Comparison of ENCODE assay signal across 8 cellular contexts in the genomic region with DNA sequence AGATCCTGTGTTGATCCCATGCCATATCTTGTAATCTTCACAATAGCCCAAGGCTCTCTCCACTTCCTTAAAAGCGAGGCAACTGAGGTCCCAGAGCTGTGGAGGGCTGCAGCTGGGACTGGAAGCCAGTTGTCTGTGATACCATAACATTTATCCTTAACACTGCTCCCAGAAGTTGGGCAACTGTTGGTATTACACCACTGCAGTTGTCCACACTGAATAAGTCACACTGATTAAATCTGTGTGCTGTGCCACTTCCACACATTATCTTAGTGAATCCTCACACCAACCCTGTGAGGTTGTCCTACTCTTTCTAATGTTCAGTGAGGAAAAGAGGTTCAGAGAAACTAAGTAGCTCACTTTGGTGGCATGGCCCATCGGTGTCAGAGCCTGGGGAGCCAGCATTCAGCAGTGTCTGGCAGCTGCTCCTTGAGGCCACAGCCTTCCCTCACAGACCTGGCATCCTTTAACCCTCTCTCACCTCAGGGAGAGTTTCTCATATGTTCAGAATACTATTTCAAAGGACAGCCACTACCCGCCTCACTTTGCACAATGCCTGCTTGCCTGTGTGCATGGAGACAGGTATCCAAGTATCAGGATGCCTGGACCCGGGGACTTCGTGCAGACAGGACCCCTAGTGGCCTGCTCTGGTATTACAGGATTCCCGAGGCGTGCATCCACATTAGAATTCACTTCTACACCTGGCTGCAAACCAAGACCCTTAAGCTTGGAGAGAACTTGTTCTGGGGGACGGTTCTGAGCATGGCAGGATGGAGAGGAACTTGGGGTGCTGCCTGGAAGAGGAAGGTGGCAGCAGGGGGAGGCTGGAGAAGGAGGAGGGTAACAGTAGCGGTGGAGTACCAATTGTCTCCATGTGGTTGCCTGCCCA.
DNase-seq lines count a peak whose midpoint lies in the region; ATAC-seq, FAIRE-seq and TF ChIP-seq lines count a peak whose summit lies in the region.

No MANE protein-coding gene starts in this region.

- RAD21 ChIA-PET in GM12878 (lab: Charles Lee; ENCODE audit: unreplicated experiment), result interaction anchor here (0.6 to 3.2 kb wide), 6 partner anchors 110 to 291 kb away, joined by 3 to 18 read pairs (median 3); a partner anchor contains a TSS

- H4K20me1 ChIP-seq in Karpas-422 (ENCODE audit: insufficient read depth, low read depth, low read length) (no peaks in the 10 kb centered on the region), GM12878 (ENCODE audit: control insufficient read depth, insufficient read depth) (no peaks in the 10 kb centered on the region)

- H3K9ac ChIP-seq in Karpas-422 (ENCODE audit: low read length) (no peak overlapping the region), GM12878 (ENCODE audit: control insufficient read depth, insufficient read depth, low read length) (no peak overlapping the region)

- H3K4me3 ChIP-seq in Karpas-422 (ENCODE audit: low read length) (no peak overlapping the region), GM12878 (no peak overlapping the region)

- no peak overlapping the region for H3K27ac ChIP-seq in Karpas-422 (ENCODE audit: low read length)
- H3K27ac ChIP-seq in GM12878 (ENCODE audit: control insufficient read depth, insufficient read depth), result no peak overlapping the region

- TF ChIP-seq POLR2A in GM12878 (IDR thresholded peaks at IDR 0.05; ENCODE audit: low read depth, low read length), result no peak

- no peak for TF ChIP-seq EP300 in GM12878 (IDR thresholded peaks at IDR 0.05; ENCODE audit: borderline replicate concordance in 1 of 2, control insufficient read depth in 1 of 2, low read depth in 2 of 2, low read length in 2 of 2)

- peak; percentile 87 to 96 (median 91) for TF ChIP-seq CTCF in GM12878 (IDR thresholded peaks at IDR 0.05 in 2 of 3, conservative IDR thresholded peaks at IDR 0.05 in 1 of 3; ENCODE audit: control insufficient read depth in 2 of 3, extremely low read depth in 1 of 3, insufficient read depth in 1 of 3, low read depth in 3 of 3, low read length in 3 of 3)

- intact Hi-C loops in GM12878 (cut with micrococcal nuclease; ENCODE audit: unreplicated experiment), result loop anchor here (1.0 to 10.0 kb wide), 4 partner anchors 117 to 313 kb away; a partner anchor contains a TSS

- FAIRE-seq in GM12878 (lab: Jason Lieb, UNC), result peak; percentile 75

- H3K36me3 ChIP-seq in Karpas-422 (ENCODE audit: insufficient read depth, low read length), result no peaks in the 10 kb centered on the region
- H3K36me3 ChIP-seq in GM12878 (ENCODE audit: control insufficient read depth in 2 of 2, insufficient read depth in 2 of 2, low read length in 1 of 2), result no peaks in the 10 kb centered on the region; a peak in 1 of 4 replicates

- peak; percentile 90 for ATAC-seq in SK-N-SH treated with all-trans-retinoic acid at 6 μM for 48 hours
- peak; percentile 80 for ATAC-seq in GM12878
- no peak for ATAC-seq in GM18519 (IDR thresholded peaks at IDR 0.05; ENCODE audit: low FRiP score, unreplicated experiment)

- H3K9me2 ChIP-seq in Karpas-422 (replicated peaks; ENCODE audit: insufficient read depth, low read length), result no peaks in the 10 kb centered on the region

- DNase-seq in G401 (ENCODE audit: low spot score), result peak; percentile 51
- peak; percentile 68 for DNase-seq in Karpas-422
- no peak for DNase-seq in GM12878 (ENCODE audit: low read depth, low spot score)
- peak; percentile 86 for DNase-seq in iPS-NIHi7 (ENCODE audit: extremely low spot score)
- peak; percentile 16 to 44 for DNase-seq in stimulated activated CD4-positive, alpha-beta T cell treated with anti-CD3 and anti-CD28 coated beads, Interleukin-12 subunit alpha, Interleukin-12 subunit beta, amount 100 ng/mL, for 24 hours (ENCODE audit: low read depth in 2 of 2)
- DNase-seq in GF-D8 (lab: John Stamatoyannopoulos, UW), result no peak

- CTCF ChIA-PET in GM12878 (lab: Yijun Ruan, JAX), result interaction anchor here (0.5 to 4.7 kb wide), 54 partner anchors 8 to 544 kb away, joined by 3 to 48 read pairs (median 4); a partner anchor contains a TSS

- TF ChIP-seq RAD21 in GM12878 (IDR thresholded peaks at IDR 0.05; ENCODE audit: insufficient read depth, low read depth, low read length), result peak; percentile 72

- SMC1A ChIA-PET in GM12878 (lab: Charles Lee; ENCODE audit: uncharacterized antibody, unreplicated experiment), result interaction anchor here (0.7 to 3.4 kb wide), 18 partner anchors 8 to 300 kb away, joined by 3 to 18 read pairs (median 4); a partner anchor contains a TSS

- 18% methylated on average over 9 of the region's 9 CpGs for WGBS in GM12878 (ENCODE audit: insufficient coverage, insufficient replicate concordance, low lambda C conversion rate, missing lambda C conversion rate)

- H3K27me3 ChIP-seq in Karpas-422 (ENCODE audit: low read length), result no peaks in the 10 kb centered on the region
- H3K27me3 ChIP-seq in GM12878 (replicated peaks in 1 of 2; ENCODE audit: control insufficient read depth in 2 of 2, insufficient read depth in 2 of 2, low read length in 1 of 2), result no peaks in the 10 kb centered on the region

- POLR2A ChIA-PET in GM12878 (lab: Charles Lee), result no interaction called here

- no peaks in the 10 kb centered on the region for H3K79me2 ChIP-seq in Karpas-422 (ENCODE audit: low read length)
- H3K79me2 ChIP-seq in GM12878 (ENCODE audit: control insufficient read depth, insufficient read depth, low read length), result no peaks in the 10 kb centered on the region

- H3K9me3 ChIP-seq in Karpas-422 (ENCODE audit: low read length) (no peaks in the 10 kb centered on the region), GM12878 (replicated peaks; ENCODE audit: control insufficient read depth, insufficient read depth, low read length) (no peaks in the 10 kb centered on the region)

- H3K4me2 ChIP-seq in Karpas-422 (ENCODE audit: low read depth, low read length, poor library complexity, severe bottlenecking), result no peak overlapping the region
- H3K4me2 ChIP-seq in GM12878 (ENCODE audit: control insufficient read depth, insufficient read depth), result no peak overlapping the region

- in situ Hi-C loops in G401 (cut with HindIII; ENCODE audit: low sequenced_read_pairs) (no loop called here), GM12878 (cut with MboI) (no loop called here)

- H3K4me1 ChIP-seq in Karpas-422 (ENCODE audit: low read length) (no peaks in the 10 kb centered on the region), GM12878 (ENCODE audit: control insufficient read depth, insufficient read depth, low read length) (no peaks in the 10 kb centered on the region)

- no TSS peak for BruUV-seq in GM12878 (replicated peaks; lab: Mats Ljungman, UMichigan)

- H2AFZ ChIP-seq in Karpas-422 (ENCODE audit: low read length) (no peak overlapping the region), GM12878 (ENCODE audit: control insufficient read depth, low read depth, low read length) (no peak overlapping the region)

TF ChIP-seq in SK-N-SH treated with all-trans-retinoic acid at 6 μM for 48 hours, 23 proteins besides CTCF, POLR2A, EP300 and RAD21 (continues in another document):
- no peak for TF ChIP-seq ZNF565 (CRISPR knock-in tag; conservative IDR thresholded peaks at IDR 0.05; ENCODE audit: low read depth)
- no peak for TF ChIP-seq SNAI2 (CRISPR knock-in tag; IDR thresholded peaks at IDR 0.05)
- TF ChIP-seq OSR1 (CRISPR knock-in tag; IDR thresholded peaks at IDR 0.05), result no peak
- TF ChIP-seq, protein P1, sequence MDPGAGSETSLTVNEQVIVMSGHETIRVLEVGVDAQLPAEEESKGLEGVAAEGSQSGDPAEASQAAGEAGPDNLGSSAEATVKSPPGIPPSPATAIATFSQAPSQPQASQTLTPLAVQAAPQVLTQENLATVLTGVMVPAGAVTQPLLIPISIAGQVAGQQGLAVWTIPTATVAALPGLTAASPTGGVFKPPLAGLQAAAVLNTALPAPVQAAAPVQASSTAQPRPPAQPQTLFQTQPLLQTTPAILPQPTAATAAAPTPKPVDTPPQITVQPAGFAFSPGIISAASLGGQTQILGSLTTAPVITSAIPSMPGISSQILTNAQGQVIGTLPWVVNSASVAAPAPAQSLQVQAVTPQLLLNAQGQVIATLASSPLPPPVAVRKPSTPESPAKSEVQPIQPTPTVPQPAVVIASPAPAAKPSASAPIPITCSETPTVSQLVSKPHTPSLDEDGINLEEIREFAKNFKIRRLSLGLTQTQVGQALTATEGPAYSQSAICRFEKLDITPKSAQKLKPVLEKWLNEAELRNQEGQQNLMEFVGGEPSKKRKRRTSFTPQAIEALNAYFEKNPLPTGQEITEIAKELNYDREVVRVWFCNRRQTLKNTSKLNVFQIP (CRISPR knock-in tag; IDR thresholded peaks at IDR 0.05; ENCODE audit: borderline replicate concordance, low read depth), result no peak
- TF ChIP-seq ARNTL (CRISPR knock-in tag; IDR thresholded peaks at IDR 0.05; ENCODE audit: borderline replicate concordance, low read depth), result no peak
- no peak for TF ChIP-seq ZFP30 (CRISPR knock-in tag; IDR thresholded peaks at IDR 0.05)

TF ChIP-seq in GM12878, 131 proteins besides CTCF, POLR2A, EP300 and RAD21 (continues in another document):
- TF ChIP-seq YY1 (IDR thresholded peaks at IDR 0.05; ENCODE audit: low read depth, low read length) (0 out of 2 replicates have a peak, but pooled peaks have one; percentile 38), SMC3 (IDR thresholded peaks at IDR 0.05; ENCODE audit: borderline replicate concordance, low read length) (peak; percentile 78), BHLHE40 (IDR thresholded peaks at IDR 0.05; ENCODE audit: borderline replicate concordance in 1 of 2, low read depth in 2 of 2, low read length in 1 of 2) (peak in 1 of 2 experiments; percentile 26; a peak in 1 of 4 replicates), ZNF24 (IDR thresholded peaks at IDR 0.05) (no peak), IKZF1 (conservative IDR thresholded peaks at IDR 0.05) (0 out of 2 replicates have a peak, but pooled peaks have one; percentile 16), SPI1 (IDR thresholded peaks at IDR 0.05; ENCODE audit: borderline replicate concordance, insufficient read depth, low read depth, low read length) (no peak), NR2C2 (IDR thresholded peaks at IDR 0.05; ENCODE audit: borderline replicate concordance, control insufficient read depth, insufficient read length, low read depth) (no peak), NR2F1 (conservative IDR thresholded peaks at IDR 0.05) (no peak)
- TF ChIP-seq, protein P2, sequence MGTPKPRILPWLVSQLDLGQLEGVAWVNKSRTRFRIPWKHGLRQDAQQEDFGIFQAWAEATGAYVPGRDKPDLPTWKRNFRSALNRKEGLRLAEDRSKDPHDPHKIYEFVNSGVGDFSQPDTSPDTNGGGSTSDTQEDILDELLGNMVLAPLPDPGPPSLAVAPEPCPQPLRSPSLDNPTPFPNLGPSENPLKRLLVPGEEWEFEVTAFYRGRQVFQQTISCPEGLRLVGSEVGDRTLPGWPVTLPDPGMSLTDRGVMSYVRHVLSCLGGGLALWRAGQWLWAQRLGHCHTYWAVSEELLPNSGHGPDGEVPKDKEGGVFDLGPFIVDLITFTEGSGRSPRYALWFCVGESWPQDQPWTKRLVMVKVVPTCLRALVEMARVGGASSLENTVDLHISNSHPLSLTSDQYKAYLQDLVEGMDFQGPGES (IDR thresholded peaks at IDR 0.05), result no peak

Comparison
In these comparisons a context has a peak if more than half of its experiments do, and no peak if none do; other contexts are left out.
1. DNase-seq: peak in G401 (single experiment), Karpas-422 (single experiment), iPS-NIHi7 (single experiment) and stimulated activated CD4-positive, alpha-beta T cell treated with anti-CD3 and anti-CD28 coated beads, Interleukin-12 subunit alpha, Interleukin-12 subunit beta, amount 100 ng/mL, for 24 hours (2 of 2); none in GM12878 (single experiment) and GF-D8 (single experiment).